21 cellular contexts compared by ENCODE assay signal in genomic region chrX:96611619-96612362, GRCh38.
A peak's percentile ranks its signal among the peaks of the same experiment; 100 is the strongest.
DNase-seq lines count a peak whose midpoint lies in the region; ATAC-seq and TF ChIP-seq lines count a peak whose summit lies in the region.
"Had no signal": no experiment of that assay in that cellular context is flagged by ENCODE, and none has a peak within 500 bp of the region (broad histone marks: within the 10 kb centered on the region; RNA-seq: fewer than 3 reads in every experiment).

No MANE protein-coding gene starts in this region.

- in situ Hi-C loops in astrocyte of the spinal cord (cut with HindIII; ENCODE audit: low sequenced_read_pairs): no loop called here

- H3K4me1 ChIP-seq in tibial artery (no peaks in the 10 kb centered on the region), gastroesophageal sphincter (no peaks in the 10 kb centered on the region)
- H3K4me1 ChIP-seq: Caco-2, psoas muscle, spleen, upper lobe of right lung had no signal

- TF ChIP-seq POLR2A in gastroesophageal sphincter (IDR thresholded peaks at IDR 0.05): no peak

- H3K27ac ChIP-seq in tibial artery (no peak overlapping the region), gastroesophageal sphincter (no peak overlapping the region)
- H3K27ac ChIP-seq: cardiac muscle cell, psoas muscle, SK-N-MC, spleen, upper lobe of right lung had no signal

- no peaks in the 10 kb centered on the region for H3K36me3 ChIP-seq in tibial artery
- H3K36me3 ChIP-seq in gastroesophageal sphincter: no peaks in the 10 kb centered on the region
- H3K36me3 ChIP-seq: cardiac muscle cell, spleen, upper lobe of right lung had no signal

- H3K4me3 ChIP-seq in astrocyte of the spinal cord (ENCODE audit: low read depth, low read length) (no peak overlapping the region), fibroblast of villous mesenchyme (ENCODE audit: low read depth, low read length) (no peak overlapping the region), tibial artery (no peak overlapping the region), gastroesophageal sphincter (no peak overlapping the region)
- H3K4me3 ChIP-seq: cardiac muscle cell, psoas muscle, SK-N-MC, spleen, upper lobe of right lung had no signal

- WGBS in gastroesophageal sphincter (ENCODE audit: low coverage in 1 of 2), 2 donors: 38 to 64% methylated on average over 2 to 3 of the region's 3 CpGs

- peak; percentile 21 for DNase-seq in AG08396 (ENCODE audit: low spot score)
- DNase-seq in HCEC 1CT: peak; percentile 45
- peak; percentile 14 for DNase-seq in astrocyte of the spinal cord (ENCODE audit: low read depth, low spot score)
- peak; percentile 32 for DNase-seq in fibroblast of villous mesenchyme (ENCODE audit: low read depth)
- no peak for DNase-seq in tibial artery
- DNase-seq in MV-4-11 (lab: John Stamatoyannopoulos, UW): no peak
- DNase-seq: activated CD4-positive, alpha-beta T cell treated with anti-CD3 and anti-CD28 coated beads for 4 hours; activated naive CD4-positive, alpha-beta T cell; Caco-2; effector CD8-positive, alpha-beta T cell; NCI-H1092 treated with DMSO at 0.1 percent for 48 hours; NCI-H748 treated with DMSO at 0.1 percent for 48 hours; PC-3; psoas muscle; spleen; stimulated activated naive B cell treated with anti-CD40 and anti-IgM and Interleukin-4, amounts not matched to agents 10 μg/mL and 1 μg/mL and 100 μg/mL, for 72 hours; upper lobe of right lung had no signal

- TF ChIP-seq EP300 in gastroesophageal sphincter (IDR thresholded peaks at IDR 0.05): no peak

- H3K9me3 ChIP-seq in tibial artery (no peaks in the 10 kb centered on the region), gastroesophageal sphincter (no peaks in the 10 kb centered on the region)
- H3K9me3 ChIP-seq: Caco-2, psoas muscle, spleen, upper lobe of right lung had no signal

- H3K27me3 ChIP-seq in tibial artery (no peaks in the 10 kb centered on the region), gastroesophageal sphincter (no peaks in the 10 kb centered on the region)
- H3K27me3 ChIP-seq: cardiac muscle cell, spleen, upper lobe of right lung had no signal

- ATAC-seq in gastroesophageal sphincter (no peak), GM18511 (IDR thresholded peaks at IDR 0.05; ENCODE audit: unreplicated experiment) (no peak)
- ATAC-seq: PC-3; psoas muscle; stimulated activated naive B cell treated with anti-CD40 and anti-IgM and Interleukin-4, amounts not matched to agents 10 μg/mL and 1 μg/mL and 100 μg/mL, for 72 hours; upper lobe of right lung had no signal

- TF ChIP-seq CTCF in astrocyte of the spinal cord (IDR thresholded peaks at IDR 0.05; ENCODE audit: low read depth, low read length) (no peak), fibroblast of villous mesenchyme (IDR thresholded peaks at IDR 0.05; ENCODE audit: insufficient read depth, low read depth, low read length) (no peak), tibial artery (IDR thresholded peaks at IDR 0.05) (no peak), gastroesophageal sphincter (IDR thresholded peaks at IDR 0.05) (no peak)

- intact Hi-C loops in tibial artery (cut with DNase I; ENCODE audit: low total_unique reads): no loop called here

Comparison
In these comparisons a context has a peak if more than half of its experiments do, and no peak if none do; other contexts are left out.
1. DNase-seq: peak in AG08396 (single experiment), HCEC 1CT (single experiment), astrocyte of the spinal cord (single experiment) and fibroblast of villous mesenchyme (single experiment); none in tibial artery (0 of 2) and MV-4-11 (single experiment).